23 cellular contexts compared by ENCODE assay signal in genomic region chr1:192131914-192132313, GRCh38. TPM values are rescaled to one million over a fixed set of nuclear protein-coding genes. Genes with fewer than 3 reads are reported as not detected.
"Had no signal": no experiment of that assay in that cellular context is flagged by ENCODE, and none has a peak within 500 bp of the region (broad histone marks: within the 10 kb centered on the region; RNA-seq: fewer than 3 reads in every experiment).

No MANE protein-coding gene starts in this region.

- H2AFZ ChIP-seq: parathyroid adenoma had no signal

- H3K27me3 ChIP-seq: esophagus muscularis mucosa, gastroesophageal sphincter, right lobe of liver, spleen, tibial artery, upper lobe of left lung, uterus had no signal

- H3K4me1 ChIP-seq: esophagus muscularis mucosa, gastroesophageal sphincter, left ventricle myocardium inferior, lower lobe of right lung, parathyroid adenoma, prostate gland, right lobe of liver, spleen, tibial artery, upper lobe of left lung, uterus had no signal

- DNase-seq: effector memory CD8-positive, alpha-beta T cell; glutamatergic neuron; islet precursor cell; left ventricle myocardium inferior; lower lobe of right lung; mesendoderm; naive B cell; retina; right lobe of liver; spleen; stimulated activated CD4-positive, alpha-beta T cell treated with anti-CD3 and anti-CD28 coated beads, Interleukin-15, amount 100 ng/mL, for 24 hours; stimulated activated CD4-positive, alpha-beta T cell treated with anti-CD3 and anti-CD28 coated beads, Interleukin-1b, Interleukin-23, amount 100 ng/mL, for 48 hours; stimulated activated CD4-positive, alpha-beta T cell treated with anti-CD3 and anti-CD28 coated beads, Interleukin-4, amount 100 ng/mL, for 24 hours; tibial artery; upper lobe of left lung; uterus had no signal

- H3K4me3 ChIP-seq: esophagus muscularis mucosa, gastroesophageal sphincter, left ventricle myocardium inferior, lower lobe of right lung, prostate gland, right lobe of liver, spleen, tibial artery, upper lobe of left lung, uterus had no signal

- H3K27ac ChIP-seq: epithelial cell of prostate, esophagus muscularis mucosa, gastroesophageal sphincter, left ventricle myocardium inferior, lower lobe of right lung, parathyroid adenoma, prostate gland, right lobe of liver, spleen, tibial artery, upper lobe of left lung, uterus had no signal

- ATAC-seq: effector memory CD8-positive, alpha-beta T cell; gastroesophageal sphincter; lower lobe of right lung; right lobe of liver; stimulated activated memory B cell treated with anti-CD40 and anti-IgM and Interleukin-4, amounts not matched to agents 10 μg/mL and 1 μg/mL and 100 μg/mL, for 72 hours had no signal

- H3K79me2 ChIP-seq: parathyroid adenoma had no signal

- H3K9me3 ChIP-seq: esophagus muscularis mucosa, gastroesophageal sphincter, left ventricle myocardium inferior, lower lobe of right lung, prostate gland, right lobe of liver, tibial artery, upper lobe of left lung, uterus had no signal

- H3K9ac ChIP-seq: parathyroid adenoma had no signal

- H3K36me3 ChIP-seq: esophagus muscularis mucosa, gastroesophageal sphincter, left ventricle myocardium inferior, lower lobe of right lung, prostate gland, right lobe of liver, spleen, tibial artery, upper lobe of left lung, uterus had no signal

RNA-seq across cellular contexts. Expression of gene RGS18, which starts 26.3 kb away (rescaled TPM):
- total RNA-seq: fibroblast of villous mesenchyme had no signal
